ENCODE assay signal across 8 cellular contexts in the genomic region with DNA sequence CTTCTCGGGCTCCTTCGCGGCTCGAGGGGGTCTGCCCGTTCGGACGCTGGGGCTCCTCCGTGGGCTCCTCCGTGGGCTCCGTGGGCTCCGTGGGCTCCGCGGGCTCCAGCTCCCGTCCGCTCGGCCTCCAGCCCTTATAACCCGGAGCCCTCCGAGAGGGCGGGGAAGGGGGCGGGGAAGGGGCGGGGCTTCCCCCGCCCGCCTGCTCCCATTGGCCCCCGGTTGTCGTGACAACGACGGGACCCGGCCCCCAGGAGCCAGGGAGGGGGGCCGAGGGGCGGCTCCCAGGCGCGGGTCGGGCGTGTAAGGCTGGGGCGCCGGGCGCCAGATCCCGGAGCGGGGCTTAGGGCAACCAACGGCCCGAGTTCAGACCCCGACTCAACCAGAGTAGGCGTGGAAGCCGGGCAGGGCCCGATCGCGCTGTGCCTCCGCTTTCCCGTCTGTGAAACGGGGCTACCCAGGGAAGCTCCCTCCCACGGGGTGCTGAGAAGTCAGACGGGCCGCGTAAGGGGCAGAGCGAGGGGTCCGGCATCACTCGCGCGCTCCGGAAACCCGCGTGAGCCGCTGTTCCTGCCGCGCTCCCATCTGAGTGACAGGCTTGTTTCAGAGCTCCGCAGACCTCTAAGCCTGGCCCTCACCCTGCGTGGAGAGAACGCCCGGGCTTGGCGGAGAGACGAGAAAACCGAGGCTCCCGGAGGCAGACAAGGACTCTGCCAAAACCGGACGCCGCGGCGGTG.
DNase-seq lines count a peak whose midpoint lies in the region; ATAC-seq and TF ChIP-seq lines count a peak whose summit lies in the region.

Gene GFPT2, minus strand, starts transcription at position 111 of the 737 bp plus-strand sequence. CDS start 119 bp downstream, outside the sequence.

- peaks cover 37% of the 10 kb centered on the region for H3K4me1 Mint-ChIP-seq in nephron progenitor cell

- H3K27ac Mint-ChIP-seq in nephron progenitor cell: no peak within 1 kb of the TSS

- DNase-seq in NCI-H146 (lab: John Stamatoyannopoulos, UW) (peak; percentile 62), NCI-H146 treated with DMSO at 0.1 percent for 48 hours (lab: John Stamatoyannopoulos, UW; ENCODE audit: unreplicated experiment) (no peak), RPMI8226 (peak; percentile 67), activated gamma-delta T cell treated with Interleukin-2 at 50 U/mL for 16 hours (peak; percentile 73), foreskin fibroblast (peak; percentile 78 to 93), nephron progenitor cell (peak; percentile 88)
- peak; percentile 65 for DNase-seq in stimulated activated naive CD4-positive, alpha-beta T cell treated with Interleukin-2 at 50 U/mL for 16 hours (lab: John Stamatoyannopoulos, UW)

- H3K27me3 Mint-ChIP-seq in nephron progenitor cell (ENCODE audit: low read depth, poor library complexity): peaks cover 39% of the 10 kb centered on the region

- H3K4me3 Mint-ChIP-seq in nephron progenitor cell: peak within 1 kb of the TSS; percentile 89

- H3K4me3 ChIP-seq in foreskin fibroblast (ENCODE audit: low read depth in 1 of 2, low read length in 2 of 2): peak within 1 kb of the TSS; percentile 66 to 75

- TF ChIP-seq CTCF in foreskin fibroblast (IDR thresholded peaks at IDR 0.05; ENCODE audit: low read depth, low read length) (no peak), nephron progenitor cell (IDR thresholded peaks at IDR 0.05) (no peak)

- H3K36me3 Mint-ChIP-seq in nephron progenitor cell (ENCODE audit: low read depth): no peaks in the 10 kb centered on the region

- peak; percentile 62 for ATAC-seq in HG03342 (IDR thresholded peaks at IDR 0.05; ENCODE audit: unreplicated experiment)

- H3K9me3 Mint-ChIP-seq in nephron progenitor cell: no peaks in the 10 kb centered on the region
